Comparison of ENCODE assay signal across 15 cellular contexts in the genomic region with DNA sequence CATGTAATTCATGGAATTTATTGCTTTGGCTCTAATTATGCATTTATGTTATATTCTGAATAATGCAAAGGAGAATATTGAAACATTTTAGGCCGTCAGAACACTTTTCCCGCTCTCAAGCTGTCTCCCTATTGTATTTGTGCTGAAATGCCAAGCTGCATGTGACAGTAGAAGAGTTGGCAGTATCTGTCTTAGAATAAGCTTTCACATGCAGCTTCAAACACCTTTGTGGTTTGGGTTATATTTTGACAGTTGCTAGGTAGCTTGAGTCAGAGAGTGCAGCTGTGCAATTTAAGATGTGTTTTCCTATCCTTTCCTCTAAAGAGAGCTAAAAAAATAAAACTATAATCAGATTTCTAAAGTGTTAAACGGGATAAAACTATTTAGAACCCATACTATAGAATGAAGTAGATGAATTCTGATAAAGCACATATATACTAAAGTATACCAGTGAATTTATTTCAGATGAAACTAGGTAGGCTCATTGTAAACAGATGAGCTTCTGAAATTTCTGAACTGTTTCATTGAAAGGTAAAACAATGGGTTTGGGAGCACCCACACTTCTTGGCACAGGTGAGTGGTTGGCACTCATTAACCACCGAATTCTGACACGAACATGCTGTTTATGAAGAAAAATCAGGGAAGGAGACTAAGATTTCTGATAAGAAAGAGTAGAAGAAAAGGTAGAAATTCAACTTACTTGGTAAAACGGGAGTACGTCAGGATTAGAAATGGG. TPM values are rescaled to one million over a fixed set of nuclear protein-coding genes. Genes with fewer than 3 reads are reported as not detected.
A peak's percentile ranks its signal among the peaks of the same experiment; 100 is the strongest.
DNase-seq lines count a peak whose midpoint lies in the region; ATAC-seq and TF ChIP-seq lines count a peak whose summit lies in the region.
"Had no signal": no experiment of that assay in that cellular context is flagged by ENCODE, and none has a peak within 500 bp of the region (broad histone marks: within the 10 kb centered on the region; RNA-seq: fewer than 3 reads in every experiment).

No MANE protein-coding gene starts in this region.

- no peaks in the 10 kb centered on the region for H3K9me2 ChIP-seq in MM.1S (replicated peaks; ENCODE audit: insufficient read depth, low read length)

- H3K9me3 ChIP-seq in MM.1S (replicated peaks; ENCODE audit: insufficient read depth, low read length), result no peaks in the 10 kb centered on the region

- TF ChIP-seq CTCF in MM.1S (IDR thresholded peaks at IDR 0.05; ENCODE audit: low read length) (no peak), dorsolateral prefrontal cortex (IDR thresholded peaks at IDR 0.05 in 54 of 56, conservative IDR thresholded peaks at IDR 0.05 in 2 of 56; ENCODE audit: low read depth in 1 of 56, partially characterized antibody in 56 of 56) (no peak)

- H3F3A ChIP-seq in MM.1S (ENCODE audit: insufficient read depth, low read length), result peaks cover 20% of the 10 kb centered on the region

- peaks cover 77% of the 10 kb centered on the region for H3K4me1 Mint-ChIP-seq in activated T-cell treated with anti-CD3 and anti-CD28 coated beads, Interleukin-2, amount 50 U/mL, for 72 hours (ENCODE audit: low read depth)
- H3K4me1 Mint-ChIP-seq: central memory CD8-positive, alpha-beta T cell had no signal

- no peaks in the 10 kb centered on the region for H3K36me3 ChIP-seq in MM.1S (replicated peaks; ENCODE audit: insufficient read depth, low read length)

- intact Hi-C loops in dorsolateral prefrontal cortex (cut with DNase I), result no loop called here

- no peaks in the 10 kb centered on the region for H4K20me1 ChIP-seq in MM.1S (ENCODE audit: insufficient read depth, low read length)

- no peaks in the 10 kb centered on the region for H3K9me3 Mint-ChIP-seq in activated T-cell treated with anti-CD3 and anti-CD28 coated beads, Interleukin-2, amount 50 U/mL, for 72 hours
- H3K9me3 Mint-ChIP-seq: central memory CD8-positive, alpha-beta T cell; type B pancreatic cell; WTC11 had no signal

- H3K27ac ChIP-seq in MM.1S (ENCODE audit: low read length) (peak overlapping the region; percentile 95), dorsolateral prefrontal cortex (peak overlapping the region in 33 of 59 donors; percentile 3 to 69 (median 39))
- H3K27ac ChIP-seq: PC-9 had no signal

- H3K27me3 ChIP-seq in MM.1S (replicated peaks; ENCODE audit: insufficient read depth, low read length) (no peaks in the 10 kb centered on the region), dorsolateral prefrontal cortex (no peaks in the 10 kb centered on the region)

- H3K36me3 Mint-ChIP-seq in activated T-cell treated with anti-CD3 and anti-CD28 coated beads, Interleukin-2, amount 50 U/mL, for 72 hours (ENCODE audit: insufficient read depth in 2 of 2), result no peaks in the 10 kb centered on the region
- H3K36me3 Mint-ChIP-seq: type B pancreatic cell, WTC11 had no signal

- H3K27me3 Mint-ChIP-seq in activated T-cell treated with anti-CD3 and anti-CD28 coated beads, Interleukin-2, amount 50 U/mL, for 72 hours (ENCODE audit: low read depth), result no peaks in the 10 kb centered on the region

- H3K4me3 ChIP-seq in MM.1S (ENCODE audit: low read length), result peak overlapping the region; percentile 32
- H3K4me3 ChIP-seq in dorsolateral prefrontal cortex, result no peak overlapping the region
- H3K4me3 ChIP-seq: PC-9 had no signal

- H3K4me3 Mint-ChIP-seq in activated T-cell treated with anti-CD3 and anti-CD28 coated beads, Interleukin-2, amount 50 U/mL, for 72 hours, result peak overlapping the region; percentile 71 to 82
- H3K4me3 Mint-ChIP-seq: central memory CD8-positive, alpha-beta T cell; type B pancreatic cell; WTC11 had no signal

- H3K4me2 ChIP-seq in MM.1S (ENCODE audit: low read depth, low read length), result peak overlapping the region; percentile 69
- H3K4me2 ChIP-seq: PC-9 had no signal

- DNase-seq in activated T-cell treated with anti-CD3 and anti-CD28 coated beads, Interleukin-2, amount 50 U/mL, for 72 hours, result peak; percentile 10 to 12
- DNase-seq in activated T-cell treated with anti-CD3 and anti-CD28 coated beads, Interleukin-2, amount 50 U/mL, for 48 hours, result no peak
- DNase-seq in MM.1S, result peak; percentile 92
- no peak for DNase-seq in dorsolateral prefrontal cortex
- peak; percentile 41 for DNase-seq in renal cortical epithelial cell (ENCODE audit: low read depth)
- DNase-seq in NCI-H2081 treated with DMSO at 0.1 percent for 48 hours (lab: John Stamatoyannopoulos, UW), result no peak
- DNase-seq in activated CD8-positive, alpha-beta memory T cell treated with anti-CD3 and anti-CD28 coated beads, Interleukin-2, amount 50 U/mL, for 4 hours, result no peak
- no peak for DNase-seq in stimulated activated CD4-positive, alpha-beta T cell treated with anti-CD3 and anti-CD28 coated beads, Interleukin-1b, Interleukin-23, amount 100 ng/mL, for 48 hours
- DNase-seq: NCI-H1105, NCI-H446, PC-9, SW 1271 had no signal

- peak overlapping the region; percentile 26; the same call in 1 of the 2 replicates for H2AFZ ChIP-seq in MM.1S (ENCODE audit: low read length)
- H2AFZ ChIP-seq: PC-9 had no signal

- H3K79me2 ChIP-seq in MM.1S (ENCODE audit: low read length), result no peaks in the 10 kb centered on the region

- peak; percentile 92 to 98 for ATAC-seq in activated T-cell treated with anti-CD3 and anti-CD28 coated beads, Interleukin-2, amount 50 U/mL, for 72 hours (replicated peaks in 1 of 2)
- ATAC-seq: WTC11 had no signal

- peak overlapping the region; percentile 97 for H3K27ac Mint-ChIP-seq in activated T-cell treated with anti-CD3 and anti-CD28 coated beads, Interleukin-2, amount 50 U/mL, for 72 hours
- H3K27ac Mint-ChIP-seq: type B pancreatic cell, WTC11 had no signal

- peak overlapping the region; percentile 67 for H3K9ac ChIP-seq in MM.1S (ENCODE audit: low read length)

- peaks cover 47% of the 10 kb centered on the region for H3K4me1 ChIP-seq in MM.1S (ENCODE audit: low read length)

RNA-seq across cellular contexts. Expression of a gene that starts 43.4 kb away (rescaled TPM):
- total RNA-seq in activated T-cell treated with anti-CD3 and anti-CD28 coated beads, Interleukin-2, amount 50 U/mL, for 72 hours, result 1 to 10 TPM; 2.8 to 3.6 TPM
- 100 to 1,000 TPM in 2 of 120 experiments, 10 to 100 TPM in 118; 25.2 to 120 (median 49.4) TPM for total RNA-seq in dorsolateral prefrontal cortex
- total RNA-seq in renal cortical epithelial cell, result under 0.01 and 1.2 TPM in 2 replicates
- total RNA-seq: PC-9 had no signal

Comparison
In these comparisons a context has a peak if more than half of its experiments do, and no peak if none do; other contexts are left out.
1. DNase-seq: peak in activated T-cell treated with anti-CD3 and anti-CD28 coated beads, Interleukin-2, amount 50 U/mL, for 72 hours (2 of 2), MM.1S (single experiment) and renal cortical epithelial cell (single experiment); none in activated T-cell treated with anti-CD3 and anti-CD28 coated beads, Interleukin-2, amount 50 U/mL, for 48 hours (0 of 2), dorsolateral prefrontal cortex (0 of 10), NCI-H2081 treated with DMSO at 0.1 percent for 48 hours (single experiment), activated CD8-positive, alpha-beta memory T cell treated with anti-CD3 and anti-CD28 coated beads, Interleukin-2, amount 50 U/mL, for 4 hours (single experiment) and stimulated activated CD4-positive, alpha-beta T cell treated with anti-CD3 and anti-CD28 coated beads, Interleukin-1b, Interleukin-23, amount 100 ng/mL, for 48 hours (single experiment).
2. RNA of a gene that starts 43.4 kb away (total RNA-seq): 25.2 to 120 TPM in dorsolateral prefrontal cortex; 2.8 to 3.6 TPM in activated T-cell treated with anti-CD3 and anti-CD28 coated beads, Interleukin-2, amount 50 U/mL, for 72 hours and under 0.01 to 1.2 TPM in renal cortical epithelial cell; every median in the first group is over 4 times any median in the second.